Comparison of ENCODE assay signal across 23 cellular contexts in the genomic region with DNA sequence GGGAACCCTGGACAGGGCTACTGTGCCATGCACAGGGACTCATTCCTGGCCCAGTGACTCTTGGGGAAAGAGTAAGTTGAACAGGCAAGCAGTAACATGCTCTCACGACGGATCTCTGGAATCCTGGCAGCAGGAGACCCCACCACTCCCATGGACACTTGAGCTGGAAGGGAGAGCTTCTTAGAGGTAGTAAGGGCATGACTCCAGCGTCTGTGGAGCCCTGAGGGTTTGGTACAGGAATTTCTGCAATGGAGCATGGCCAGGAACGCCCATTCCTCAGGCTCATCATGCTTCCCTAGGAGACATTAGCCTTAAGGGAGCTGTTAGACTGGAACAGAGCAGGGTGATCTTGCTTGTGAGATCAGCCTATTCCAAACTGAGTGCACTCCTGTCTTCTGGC.
A peak's percentile ranks its signal among the peaks of the same experiment; 100 is the strongest.
DNase-seq lines count a peak whose midpoint lies in the region; ATAC-seq, FAIRE-seq and TF ChIP-seq lines count a peak whose summit lies in the region.
"Had no signal": no experiment of that assay in that cellular context is flagged by ENCODE, and none has a peak within 500 bp of the region (broad histone marks: within the 10 kb centered on the region; RNA-seq: fewer than 3 reads in every experiment).

No MANE protein-coding gene starts in this region.

- H3K27ac ChIP-seq in RWPE1, result peak overlapping the region; percentile 47
- no peak overlapping the region for H3K27ac ChIP-seq in osteoblast (ENCODE audit: low read depth, low read length)
- H3K27ac ChIP-seq in upper lobe of right lung, result no peak overlapping the region

- ATAC-seq in upper lobe of right lung, result no peak
- ATAC-seq: HepG2 had no signal

- POLR2A ChIA-PET in RWPE1 (lab: Yijun Ruan, JAX; ENCODE audit: low non-redundant PET), result no interaction called here

- CTCF ChIA-PET in RWPE1 (lab: Yijun Ruan, JAX), result interaction anchor here (0.6 kb wide), 2 partner anchors 338 to 994 kb away, joined by 3 to 5 read pairs; no protein-coding TSS in a partner anchor

- H2AFZ ChIP-seq in osteoblast (ENCODE audit: low read length), result peak overlapping the region; percentile 29

- H3K4me1 ChIP-seq in osteoblast (ENCODE audit: insufficient read depth, low read length), result no peaks in the 10 kb centered on the region
- H3K4me1 ChIP-seq in upper lobe of right lung, result no peaks in the 10 kb centered on the region
- H3K4me1 ChIP-seq: BE2C had no signal

- no peaks in the 10 kb centered on the region for H3K27me3 ChIP-seq in bronchial epithelial cell (ENCODE audit: control insufficient read depth, insufficient read depth, low read length)
- no peaks in the 10 kb centered on the region for H3K27me3 ChIP-seq in osteoblast (ENCODE audit: insufficient read depth, low read length)
- H3K27me3 ChIP-seq in upper lobe of right lung, result no peaks in the 10 kb centered on the region
- H3K27me3 ChIP-seq: BE2C had no signal

- H3K9me3 ChIP-seq in osteoblast (ENCODE audit: low read depth, low read length), result no peaks in the 10 kb centered on the region
- H3K9me3 ChIP-seq in upper lobe of right lung, result no peaks in the 10 kb centered on the region
- H3K9me3 ChIP-seq: BE2C had no signal

- no peaks in the 10 kb centered on the region for H3K36me3 ChIP-seq in bronchial epithelial cell (ENCODE audit: control insufficient read depth, insufficient read depth, low read length)
- H3K36me3 ChIP-seq in osteoblast (ENCODE audit: insufficient read depth, low read length), result no peaks in the 10 kb centered on the region
- H3K36me3 ChIP-seq in upper lobe of right lung, result no peaks in the 10 kb centered on the region
- H3K36me3 ChIP-seq: BE2C had no signal

- no peaks in the 10 kb centered on the region for H3K79me2 ChIP-seq in osteoblast (ENCODE audit: insufficient read depth, low read length)

- DNase-seq in RWPE1 (ENCODE audit: low spot score) (peak; percentile 21), bronchial epithelial cell (ENCODE audit: low read depth) (peak; percentile 25), islet precursor cell (peak; percentile 71), osteoblast (ENCODE audit: insufficient read length, low spot score, missing footprints) (no peak), AG20443 (ENCODE audit: low spot score) (no peak), upper lobe of right lung (no peak), mucosa of gallbladder (ENCODE audit: low spot score) (no peak)
- no peak for DNase-seq in stimulated activated CD4-positive, alpha-beta T cell treated with anti-CD3 and anti-CD28 coated beads, Interleukin-4, amount 100 ng/mL, for 1 hour
- DNase-seq: BE2C; C1 segment of cervical spinal cord; CD4-positive, CD25-positive, alpha-beta regulatory T cell; CD8-positive, alpha-beta memory T cell; COR-L47; DMS 273 treated with DMSO at 0.1 percent for 48 hours; DMS53; DND-41; EL; GOT3; H9 had no signal

- intact Hi-C loops in upper lobe of right lung (cut with DNase I), result no loop called here

- no peaks in the 10 kb centered on the region for H4K20me1 ChIP-seq in osteoblast (ENCODE audit: insufficient read depth, low read length)

- no peak overlapping the region for H3K4me2 ChIP-seq in osteoblast (ENCODE audit: insufficient read depth, low read length)

- FAIRE-seq in bronchial epithelial cell (lab: Jason Lieb, UNC), result no peak
- FAIRE-seq: G401.6, GM12891, GM19239, HepG2 had no signal

- no peak for TF ChIP-seq CTCF in RWPE1 (conservative IDR thresholded peaks at IDR 0.05; ENCODE audit: low read depth)
- TF ChIP-seq CTCF in bronchial epithelial cell (IDR thresholded peaks at IDR 0.05; ENCODE audit: insufficient read depth, low read length, severe bottlenecking), result no peak
- TF ChIP-seq CTCF in osteoblast (IDR thresholded peaks at IDR 0.05; ENCODE audit: extremely low read depth, low read depth, low read length), result no peak
- no peak for TF ChIP-seq CTCF in upper lobe of right lung (IDR thresholded peaks at IDR 0.05)

- no peak overlapping the region for H3K4me3 ChIP-seq in bronchial epithelial cell (ENCODE audit: low read depth, low read length)
- H3K4me3 ChIP-seq in osteoblast (ENCODE audit: insufficient read depth, low read length), result no peak overlapping the region
- no peak overlapping the region for H3K4me3 ChIP-seq in upper lobe of right lung

Comparison
In these comparisons a context has a peak if more than half of its experiments do, and no peak if none do; other contexts are left out.
1. DNase-seq: peak in RWPE1 (single experiment), bronchial epithelial cell (single experiment) and islet precursor cell (single experiment); none in osteoblast (single experiment), AG20443 (single experiment), upper lobe of right lung (single experiment), mucosa of gallbladder (single experiment) and stimulated activated CD4-positive, alpha-beta T cell treated with anti-CD3 and anti-CD28 coated beads, Interleukin-4, amount 100 ng/mL, for 1 hour (single experiment).